ENCODE assay signal across 4 cellular contexts in the genomic region with DNA sequence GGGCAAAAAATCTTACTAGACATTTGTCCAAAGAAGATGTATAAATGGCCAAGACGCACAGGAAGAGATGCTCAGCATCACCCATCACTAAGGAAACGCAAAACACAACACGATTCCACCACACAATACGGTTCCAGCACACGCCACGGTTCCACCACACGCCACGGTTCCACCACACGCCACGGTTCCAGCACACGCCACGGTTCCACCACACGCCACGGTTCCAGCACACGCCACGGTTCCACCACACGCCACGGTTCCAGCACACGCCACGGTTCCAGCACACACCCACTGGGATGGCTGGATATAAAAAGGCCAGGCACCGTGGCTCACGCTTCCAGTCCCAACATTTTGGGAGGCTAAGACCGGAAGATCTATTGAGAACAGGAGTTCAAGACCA. TPM values are rescaled to one million over a fixed set of nuclear protein-coding genes. Genes with fewer than 3 reads are reported as not detected.
DNase-seq lines count a peak whose midpoint lies in the region; ATAC-seq, FAIRE-seq and TF ChIP-seq lines count a peak whose summit lies in the region.
"Not testable (repeated sequence)": the region's sequence is repeated elsewhere in the genome, so short reads cannot be mapped to it uniquely, and the experiment has no call there.

No MANE protein-coding gene starts in this region.

- H3K4me1 ChIP-seq in kidney (ENCODE audit: control insufficient read depth in 1 of 2, insufficient read depth in 1 of 2, low read depth in 1 of 2, low read length in 2 of 2) (peaks cover 0 to 15% of the 10 kb centered on the region in 2 donors), spleen (peaks cover 0 to 78% (median 41%) of the 10 kb centered on the region in 6 donors)

- not testable (repeated sequence) for H3K9me3 Mint-ChIP-seq in activated naive CD8-positive, alpha-beta T cell treated with anti-CD3 and anti-CD28 coated beads, Interleukin-2, amount 50 U/mL, for 24 hours; endothelial cell (ENCODE audit: unreplicated experiment)

- not testable (repeated sequence) for H3K27me3 Mint-ChIP-seq in activated naive CD8-positive, alpha-beta T cell treated with anti-CD3 and anti-CD28 coated beads, Interleukin-2, amount 50 U/mL, for 24 hours
- H3K27me3 Mint-ChIP-seq in endothelial cell (ENCODE audit: unreplicated experiment) = peaks cover 11% of the 10 kb centered on the region

- DNase-seq in activated naive CD8-positive, alpha-beta T cell treated with anti-CD3 and anti-CD28 coated beads, Interleukin-2, amount 50 U/mL, for 24 hours; endothelial cell (ENCODE audit: low spot score); spleen: not testable (repeated sequence)
- peak; percentile 24 for DNase-seq in kidney

- intact Hi-C loops in kidney (cut with DNase I); spleen (cut with DNase I; ENCODE audit: low total_unique reads): not testable (repeated sequence)

- H3K4me1 Mint-ChIP-seq in activated naive CD8-positive, alpha-beta T cell treated with anti-CD3 and anti-CD28 coated beads, Interleukin-2, amount 50 U/mL, for 24 hours; endothelial cell (ENCODE audit: unreplicated experiment): not testable (repeated sequence)

- not testable (repeated sequence) for H3K4me3 Mint-ChIP-seq in activated naive CD8-positive, alpha-beta T cell treated with anti-CD3 and anti-CD28 coated beads, Interleukin-2, amount 50 U/mL, for 24 hours
- peak overlapping the region; percentile 77 for H3K4me3 Mint-ChIP-seq in endothelial cell (ENCODE audit: unreplicated experiment)

- TF ChIP-seq POLR2A in spleen (IDR thresholded peaks at IDR 0.05) = not testable (repeated sequence)

- ATAC-seq in activated naive CD8-positive, alpha-beta T cell treated with anti-CD3 and anti-CD28 coated beads, Interleukin-2, amount 50 U/mL, for 24 hours = not testable (repeated sequence)

- not testable (repeated sequence) for TF ChIP-seq CTCF in endothelial cell (IDR thresholded peaks at IDR 0.05; ENCODE audit: unreplicated experiment); kidney (IDR thresholded peaks at IDR 0.05; ENCODE audit: borderline replicate concordance, extremely low read depth, insufficient read depth); spleen (IDR thresholded peaks at IDR 0.05 in 8 of 11, conservative IDR thresholded peaks at IDR 0.05 in 3 of 11)

- WGBS in spleen, 5 donors = 88 to 96% (median 93%) methylated on average over 20 to 23 of the region's 23 CpGs

- FAIRE-seq in kidney (lab: Jason Lieb, UNC) = not testable (repeated sequence)

- H3K27me3 ChIP-seq in spleen (replicated peaks in 1 of 7) = not testable (repeated sequence)

- not testable (repeated sequence) for H3K36me3 ChIP-seq in kidney (ENCODE audit: control insufficient read depth in 1 of 2, insufficient read depth in 2 of 2, low read length in 2 of 2); spleen

- H3K27ac Mint-ChIP-seq in activated naive CD8-positive, alpha-beta T cell treated with anti-CD3 and anti-CD28 coated beads, Interleukin-2, amount 50 U/mL, for 24 hours = peak overlapping the region; percentile 31
- not testable (repeated sequence) for H3K27ac Mint-ChIP-seq in endothelial cell (ENCODE audit: unreplicated experiment)

- H3K27ac ChIP-seq in kidney (ENCODE audit: low read depth in 2 of 2, low read length in 2 of 2) = not testable (repeated sequence)
- H3K27ac ChIP-seq in spleen = peak overlapping the region in 5 of 8 donors; percentile 37 to 92 (median 83)

- not testable (repeated sequence) for H3K9ac ChIP-seq in kidney (ENCODE audit: low read length in 2 of 2)

- not testable (repeated sequence) for H3K36me3 Mint-ChIP-seq in activated naive CD8-positive, alpha-beta T cell treated with anti-CD3 and anti-CD28 coated beads, Interleukin-2, amount 50 U/mL, for 24 hours (ENCODE audit: low read depth)
- peaks cover 15% of the 10 kb centered on the region for H3K36me3 Mint-ChIP-seq in endothelial cell (ENCODE audit: low read depth, unreplicated experiment)

- not testable (repeated sequence) for H3K4me3 ChIP-seq in kidney (ENCODE audit: low read length in 2 of 2); spleen

- H3K9me3 ChIP-seq in kidney (ENCODE audit: control insufficient read depth in 1 of 2, low read length in 2 of 2); spleen: not testable (repeated sequence)

RNA-seq across cellular contexts. Expression of gene SLC2A4RG, which starts 37.3 kb away (rescaled TPM):
- 69.6 TPM for total RNA-seq in endothelial cell (ENCODE audit: unreplicated experiment)
- 154 TPM for total RNA-seq in kidney
- 171 TPM for polyA plus RNA-seq in kidney (ENCODE audit: insufficient read depth, low read depth, low replicate concordance)
- 100 to 1,000 TPM in 1 of 7 donors, 10 to 100 TPM in 6; 39.9 to 107 (median 64.8) TPM for total RNA-seq in spleen
- 10 to 100 TPM; 27.5 to 44.0 (median 34.3) TPM for polyA plus RNA-seq in spleen

RNA-seq across cellular contexts. Expression of gene LIME1, which starts 40.4 kb away (rescaled TPM):
- total RNA-seq in endothelial cell (ENCODE audit: unreplicated experiment) (8.1 TPM), kidney (12.1 TPM), spleen (10 to 100 TPM; 24.0 to 93.4 (median 39.0) TPM)
- polyA plus RNA-seq in kidney (ENCODE audit: insufficient read depth, low read depth, low replicate concordance) (114 TPM), spleen (10 to 100 TPM; 56.2 to 96.6 (median 80.4) TPM)

RNA-seq across cellular contexts. Expression of gene ZBTB46, which starts 54.2 kb away (rescaled TPM):
- total RNA-seq in endothelial cell (ENCODE audit: unreplicated experiment) = 42.1 TPM
- total RNA-seq in kidney = 24.0 TPM
- polyA plus RNA-seq in kidney (ENCODE audit: insufficient read depth, low read depth, low replicate concordance) = 4.5 TPM
- total RNA-seq in spleen = 10 to 100 TPM; 27.6 to 76.5 (median 35.9) TPM
- polyA plus RNA-seq in spleen = 10 to 100 TPM in 1 of 3 donors, 1 to 10 TPM in 2; 3.6 to 14.7 (median 4.7) TPM
